Comparison of ENCODE assay signal across 18 cellular contexts in the genomic region with DNA sequence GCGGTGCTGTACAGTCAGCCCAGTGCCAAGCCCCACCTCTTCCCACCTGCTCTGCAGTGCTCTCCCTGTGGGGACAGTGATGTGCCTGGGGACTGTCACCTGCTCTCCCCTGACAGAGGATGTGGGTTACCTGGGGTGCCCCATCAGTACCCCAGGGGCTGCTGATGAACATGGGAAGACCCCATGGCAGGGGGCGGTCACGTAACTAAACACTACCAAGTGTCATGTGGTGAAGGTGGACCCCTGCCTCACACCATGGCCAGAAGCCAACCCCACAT. TPM values are rescaled to one million over a fixed set of nuclear protein-coding genes. Genes with fewer than 3 reads are reported as not detected.
A peak's percentile ranks its signal among the peaks of the same experiment; 100 is the strongest.
DNase-seq lines count a peak whose midpoint lies in the region; ATAC-seq and TF ChIP-seq lines count a peak whose summit lies in the region.
"Had no signal": no experiment of that assay in that cellular context is flagged by ENCODE, and none has a peak within 500 bp of the region (broad histone marks: within the 10 kb centered on the region; RNA-seq: fewer than 3 reads in every experiment).

No MANE protein-coding gene starts in this region.

- CTCF ChIA-PET in IMR-90 (lab: Yijun Ruan, JAX) (no interaction called here), OCI-LY7 (lab: Charles Lee; ENCODE audit: unreplicated experiment) (no interaction called here)
- CTCF ChIA-PET in activated CD8-positive, alpha-beta memory T cell treated with anti-CD3 and anti-CD28 coated beads, Interleukin-2, amount 10 ng/mL, durations not matched to agents 7 days and 5 days (lab: Charles Lee) = no interaction called here

- no peak overlapping the region for H2BK15ac ChIP-seq in IMR-90 (ENCODE audit: low read depth, low read length)

- intact Hi-C loops in IMR-90 (cut with micrococcal nuclease) (no loop called here), OCI-LY7 (cut with micrococcal nuclease; ENCODE audit: unreplicated experiment) (no loop called here)

- H3K79me2 ChIP-seq in OCI-LY7 (ENCODE audit: insufficient read depth, low read depth, low read length) (no peaks in the 10 kb centered on the region), osteoblast (ENCODE audit: insufficient read depth, low read length) (peaks cover 88% of the 10 kb centered on the region)

- no CpG with 5 or more reads among the region's 3 CpGs for WGBS in IMR-90 (ENCODE audit: extremely low coverage in 2 of 2, insufficient read length in 1 of 2), 2 experiments

- in situ Hi-C loops in IMR-90 (cut with MboI; ENCODE audit: low sequenced_read_pairs) = no loop called here
- in situ Hi-C loops in GM13977 (cut with MboI; ENCODE audit: low pct_unique_long_range_greater_than_20kb, low sequenced_read_pairs, unreplicated experiment) = no loop called here

- peak; percentile 87 for DNase-seq in NCI-H2107 treated with DMSO at 0.1 percent for 48 hours (lab: John Stamatoyannopoulos, UW; ENCODE audit: unreplicated experiment)
- no peak for DNase-seq in NCI-H2107 (lab: John Stamatoyannopoulos, UW)
- no peak for DNase-seq in IMR-90
- DNase-seq in OCI-LY7 (ENCODE audit: low spot score) = peak; percentile 28
- peak; percentile 23 for DNase-seq in osteoblast (ENCODE audit: insufficient read length, low spot score, missing footprints)
- no peak for DNase-seq in activated CD8-positive, alpha-beta memory T cell treated with anti-CD3 and anti-CD28 coated beads, Interleukin-2, amount 10 ng/mL, durations not matched to agents 7 days and 5 days
- DNase-seq in GM13977 (ENCODE audit: low spot score) = no peak
- no peak for DNase-seq in D341Med (ENCODE audit: low spot score)
- DNase-seq: 8988T; activated CD8-positive, alpha-beta T cell treated with anti-CD3 and anti-CD28 coated beads, Interleukin-2, amount 10 ng/mL, durations not matched to agents 7 days and 5 days; esophagus squamous epithelium; NCI-H187; stimulated activated naive CD4-positive, alpha-beta T cell treated with Interleukin-2 at 50 U/mL for 16 hours had no signal

- TF ChIP-seq CTCF in IMR-90 (conservative IDR thresholded peaks at IDR 0.05; ENCODE audit: low read depth, low read length) (no peak), OCI-LY7 (conservative IDR thresholded peaks at IDR 0.05; ENCODE audit: low read length) (no peak), osteoblast (IDR thresholded peaks at IDR 0.05; ENCODE audit: extremely low read depth, low read depth, low read length) (no peak), GM13977 (IDR thresholded peaks at IDR 0.05; ENCODE audit: extremely low read depth, insufficient read depth, missing control alignments) (no peak)

- H2AK9ac ChIP-seq in IMR-90 (replicated peaks; ENCODE audit: low read depth, low read length, poor library complexity) = peak overlapping the region; percentile 32

- no peaks in the 10 kb centered on the region for H3K9me3 ChIP-seq in IMR-90 (ENCODE audit: control insufficient read depth, insufficient read depth, low read length)
- no peaks in the 10 kb centered on the region for H3K9me3 ChIP-seq in OCI-LY7 (ENCODE audit: low read length)
- H3K9me3 ChIP-seq in osteoblast (ENCODE audit: low read depth, low read length) = no peaks in the 10 kb centered on the region
- H3K9me3 ChIP-seq: esophagus squamous epithelium, upper lobe of left lung had no signal

- H3K4me1 ChIP-seq in IMR-90 (ENCODE audit: control insufficient read depth, insufficient read depth, low read length) (peaks cover 25% of the 10 kb centered on the region), OCI-LY7 (ENCODE audit: insufficient read depth, low read length, poor library complexity, severe bottlenecking) (peaks cover 22% of the 10 kb centered on the region), osteoblast (ENCODE audit: insufficient read depth, low read length) (peaks cover 19% of the 10 kb centered on the region)

- no peak overlapping the region for H2BK20ac ChIP-seq in IMR-90 (ENCODE audit: low read depth, low read length)

- H3K36me3 ChIP-seq in IMR-90 (ENCODE audit: control insufficient read depth, insufficient read depth, low read length) (peaks cover 6% of the 10 kb centered on the region; the same call in 1 of the 2 replicates), OCI-LY7 (ENCODE audit: insufficient read depth, low read length) (peaks cover 9% of the 10 kb centered on the region; the same call in 1 of the 2 replicates), osteoblast (ENCODE audit: insufficient read depth, low read length) (no peaks in the 10 kb centered on the region)
- H3K36me3 ChIP-seq: upper lobe of left lung had no signal

- no peaks in the 10 kb centered on the region for H3K9me3 Mint-ChIP-seq in activated CD8-positive, alpha-beta memory T cell treated with anti-CD3 and anti-CD28 coated beads, Interleukin-2, amount 10 ng/mL, durations not matched to agents 7 days and 5 days (ENCODE audit: low read depth)
- H3K9me3 Mint-ChIP-seq: activated T-helper 1 cell treated with anti-CD3 and anti-CD28 coated beads, Interleukin-12 subunit alpha, Interleukin-12 subunit beta, Interleukin-2, Interleukin-4 antibody, amounts not matched to agents 30 ng/mL and 10 ng/mL and 1 ng/mL, durations not matched to agents 14 hours and 24 hours and 36 hours; nephron had no signal

- H3K79me1 ChIP-seq in IMR-90 (ENCODE audit: low read depth in 1 of 2, low read length in 2 of 2) = peaks cover 17 to 86% of the 10 kb centered on the region in 2 experiments

- H3K4me1 Mint-ChIP-seq in activated CD8-positive, alpha-beta memory T cell treated with anti-CD3 and anti-CD28 coated beads, Interleukin-2, amount 10 ng/mL, durations not matched to agents 7 days and 5 days = peaks cover 4% of the 10 kb centered on the region

- no peak overlapping the region for H2BK5ac ChIP-seq in IMR-90 (ENCODE audit: low read depth, low read length, poor library complexity, severe bottlenecking)

- dilution Hi-C loops in IMR-90 (cut with HindIII; ENCODE audit: low sequenced_read_pairs, unreplicated experiment) = no loop called here

- H3K27ac Mint-ChIP-seq in activated CD8-positive, alpha-beta memory T cell treated with anti-CD3 and anti-CD28 coated beads, Interleukin-2, amount 10 ng/mL, durations not matched to agents 7 days and 5 days = no peak overlapping the region
- H3K27ac Mint-ChIP-seq: activated CD8-positive, alpha-beta T cell treated with anti-CD3 and anti-CD28 coated beads, Interleukin-2, amount 10 ng/mL, durations not matched to agents 7 days and 5 days; activated T-helper 1 cell treated with anti-CD3 and anti-CD28 coated beads, Interleukin-12 subunit alpha, Interleukin-12 subunit beta, Interleukin-2, Interleukin-4 antibody, amounts not matched to agents 30 ng/mL and 10 ng/mL and 1 ng/mL, durations not matched to agents 14 hours and 24 hours and 36 hours; nephron had no signal

- H4K5ac ChIP-seq in IMR-90 (ENCODE audit: low read depth, low read length) = no peak overlapping the region

- no peak for ATAC-seq in IMR-90 (ENCODE audit: low read depth)
- no peak for ATAC-seq in activated CD8-positive, alpha-beta memory T cell treated with anti-CD3 and anti-CD28 coated beads, Interleukin-2, amount 10 ng/mL, durations not matched to agents 7 days and 5 days
- ATAC-seq: activated CD8-positive, alpha-beta T cell treated with anti-CD3 and anti-CD28 coated beads, Interleukin-2, amount 10 ng/mL, durations not matched to agents 7 days and 5 days had no signal

- H3K27me3 Mint-ChIP-seq in activated CD8-positive, alpha-beta memory T cell treated with anti-CD3 and anti-CD28 coated beads, Interleukin-2, amount 10 ng/mL, durations not matched to agents 7 days and 5 days = no peaks in the 10 kb centered on the region

- no peak for TF ChIP-seq RAD21 in IMR-90 (IDR thresholded peaks at IDR 0.05; ENCODE audit: low read length)

- H2BK120ac ChIP-seq in IMR-90 (ENCODE audit: low read depth, low read length) = no peak overlapping the region

- no peak overlapping the region for H3K27ac ChIP-seq in IMR-90 (ENCODE audit: insufficient read depth, low read length)
- H3K27ac ChIP-seq in OCI-LY7 (ENCODE audit: low read depth, low read length, poor library complexity, severe bottlenecking) = no peak overlapping the region
- H3K27ac ChIP-seq in osteoblast (ENCODE audit: low read depth, low read length) = no peak overlapping the region
- H3K27ac ChIP-seq: esophagus squamous epithelium had no signal

- no peaks in the 10 kb centered on the region for H3K27me3 ChIP-seq in IMR-90 (ENCODE audit: control insufficient read depth, insufficient read depth, low read length)
- H3K27me3 ChIP-seq in osteoblast (ENCODE audit: insufficient read depth, low read length) = no peaks in the 10 kb centered on the region
- H3K27me3 ChIP-seq: esophagus squamous epithelium, upper lobe of left lung had no signal

- H2AK5ac ChIP-seq in IMR-90 (ENCODE audit: low read depth, low read length) = no peak overlapping the region

- no peak overlapping the region for H3K23ac ChIP-seq in IMR-90 (ENCODE audit: low read depth, low read length)

- peaks cover 21% of the 10 kb centered on the region for H3K9me1 ChIP-seq in IMR-90 (ENCODE audit: insufficient read depth, low read length)

- no peak overlapping the region for H4K8ac ChIP-seq in IMR-90 (ENCODE audit: low read depth in 2 of 2, low read length in 2 of 2)

- H4K91ac ChIP-seq in IMR-90 (ENCODE audit: insufficient read depth, low read depth, low read length) = no peak overlapping the region

- POLR2A ChIA-PET in IMR-90 (lab: Charles Lee; ENCODE audit: unreplicated experiment) = no interaction called here
- POLR2A ChIA-PET in OCI-LY7 (lab: Charles Lee) = no interaction called here

- H3K56ac ChIP-seq in IMR-90 (ENCODE audit: extremely low read depth, insufficient read depth, low read length) = no peak overlapping the region

- H3K4me3 Mint-ChIP-seq in activated CD8-positive, alpha-beta memory T cell treated with anti-CD3 and anti-CD28 coated beads, Interleukin-2, amount 10 ng/mL, durations not matched to agents 7 days and 5 days = no peak overlapping the region
- H3K4me3 Mint-ChIP-seq: activated CD8-positive, alpha-beta T cell treated with anti-CD3 and anti-CD28 coated beads, Interleukin-2, amount 10 ng/mL, durations not matched to agents 7 days and 5 days; activated T-helper 1 cell treated with anti-CD3 and anti-CD28 coated beads, Interleukin-12 subunit alpha, Interleukin-12 subunit beta, Interleukin-2, Interleukin-4 antibody, amounts not matched to agents 30 ng/mL and 10 ng/mL and 1 ng/mL, durations not matched to agents 14 hours and 24 hours and 36 hours; CD14-positive monocyte; nephron had no signal

- BruUV-seq in IMR-90 (replicated peaks; lab: Mats Ljungman, UMichigan) (no TSS peak), OCI-LY7 (replicated peaks; lab: Mats Ljungman, UMichigan) (no TSS peak)

- H3K4me2 ChIP-seq in IMR-90 (ENCODE audit: low read depth, low read length) = no peak overlapping the region
- peak overlapping the region; percentile 33; the same call in 1 of the 2 replicates for H3K4me2 ChIP-seq in OCI-LY7 (ENCODE audit: low read length)
- no peak overlapping the region for H3K4me2 ChIP-seq in osteoblast (ENCODE audit: insufficient read depth, low read length)

- H2AFZ ChIP-seq in IMR-90 (replicated peaks; ENCODE audit: low read length, poor library complexity) (peak overlapping the region; percentile 44), OCI-LY7 (ENCODE audit: low read length) (no peak overlapping the region), osteoblast (ENCODE audit: low read length) (no peak overlapping the region)

- H3K18ac ChIP-seq in IMR-90 (ENCODE audit: low read depth, low read length) = no peak overlapping the region

- H4K20me1 ChIP-seq in IMR-90 (ENCODE audit: insufficient read depth, low read length) = peaks cover 93% of the 10 kb centered on the region
- H4K20me1 ChIP-seq in OCI-LY7 (ENCODE audit: insufficient read depth, low read length) = no peaks in the 10 kb centered on the region
- H4K20me1 ChIP-seq in osteoblast (ENCODE audit: insufficient read depth, low read length) = peaks cover 69% of the 10 kb centered on the region

- no peaks in the 10 kb centered on the region for H3K9me2 ChIP-seq in OCI-LY7 (ENCODE audit: insufficient read depth, low read length)

- H3K36me3 Mint-ChIP-seq in activated CD8-positive, alpha-beta memory T cell treated with anti-CD3 and anti-CD28 coated beads, Interleukin-2, amount 10 ng/mL, durations not matched to agents 7 days and 5 days = no peaks in the 10 kb centered on the region

- no peak overlapping the region for H3K4me3 ChIP-seq in IMR-90 (ENCODE audit: insufficient read depth, low read depth, low read length)
- no peak overlapping the region for H3K4me3 ChIP-seq in OCI-LY7 (ENCODE audit: low read depth, low read length, poor library complexity, severe bottlenecking)
- H3K4me3 ChIP-seq in osteoblast (ENCODE audit: insufficient read depth, low read length) = no peak overlapping the region
- H3K4me3 ChIP-seq: esophagus squamous epithelium, lung, upper lobe of left lung had no signal

- no peak overlapping the region for H3K9ac ChIP-seq in IMR-90 (ENCODE audit: low read depth, low read length)

- H3K14ac ChIP-seq in IMR-90 (replicated peaks; ENCODE audit: low read depth, low read length) = no peak overlapping the region

- no peak overlapping the region for H3K4ac ChIP-seq in IMR-90 (ENCODE audit: low read depth, low read length)

- TF ChIP-seq POLR2A in IMR-90 (IDR thresholded peaks at IDR 0.05; ENCODE audit: low read depth, low read length) = no peak

RNA-seq across cellular contexts. Expression of a gene that starts 12.7 kb away (rescaled TPM):
- total RNA-seq in IMR-90 (2012; rRNA removed) (5.0 TPM in 2 replicates), OCI-LY7 (2022) (36.3 and 44.2 TPM in 2 replicates), osteoblast (19.7 and 22.1 TPM in 2 replicates)
- polyA plus RNA-seq in IMR-90 (2012; rRNA removed) = 17.9 and 20.8 TPM in 2 replicates
- polyA plus RNA-seq in IMR-90 (2012; cell fraction: cytosol; rRNA removed) = 9.5 and 17.5 TPM in 2 replicates
- 37.9 and 61.0 TPM in 2 replicates for polyA plus RNA-seq in IMR-90 (2012; cell fraction: nucleus; rRNA removed; ENCODE audit: low replicate concordance)
- 14.2 and 24.3 TPM in 2 replicates for total RNA-seq in OCI-LY7 (2014; rRNA removed; shearing (Covaris generic))
- 10 to 100 TPM; 31.2 to 42.3 TPM for total RNA-seq in activated CD8-positive, alpha-beta memory T cell treated with anti-CD3 and anti-CD28 coated beads, Interleukin-2, amount 10 ng/mL, durations not matched to agents 7 days and 5 days

Comparison
In these comparisons a context has a peak if more than half of its experiments do, and no peak if none do; other contexts are left out.
1. DNase-seq: peak in NCI-H2107 treated with DMSO at 0.1 percent for 48 hours (single experiment), OCI-LY7 (single experiment) and osteoblast (single experiment); none in NCI-H2107 (single experiment), IMR-90 (single experiment), activated CD8-positive, alpha-beta memory T cell treated with anti-CD3 and anti-CD28 coated beads, Interleukin-2, amount 10 ng/mL, durations not matched to agents 7 days and 5 days (single experiment), GM13977 (single experiment) and D341Med (single experiment).